19 cellular contexts compared by ENCODE assay signal in genomic region chr13:109729031-109729870, GRCh38. TPM values are rescaled to one million over a fixed set of nuclear protein-coding genes. Genes with fewer than 3 reads are reported as not detected.
DNase-seq lines count a peak whose midpoint lies in the region; ATAC-seq, FAIRE-seq and TF ChIP-seq lines count a peak whose summit lies in the region.
"Had no signal": no experiment of that assay in that cellular context is flagged by ENCODE, and none has a peak within 500 bp of the region (broad histone marks: within the 10 kb centered on the region; RNA-seq: fewer than 3 reads in every experiment).

No MANE protein-coding gene starts in this region.

- H3K27me3 ChIP-seq in bronchial epithelial cell (ENCODE audit: control insufficient read depth, insufficient read depth, low read length) (no peaks in the 10 kb centered on the region), left lung (peaks cover 0 to 27% of the 10 kb centered on the region in 2 donors)
- H3K27me3 ChIP-seq: breast epithelium had no signal

- H3K27ac ChIP-seq in left lung = no peak overlapping the region

- peaks cover 0 to 5% of the 10 kb centered on the region in 2 donors for H3K4me1 ChIP-seq in left lung
- H3K4me1 ChIP-seq: breast epithelium, HAP-1 had no signal

- ATAC-seq in left lung = peak; percentile 27
- ATAC-seq: K562; left lobe of liver; natural killer cell treated with Interleukin-12 subunit alpha and Interleukin-12 subunit beta and Interleukin-15 and Interleukin-18, amount 100 ng/mL, for 72 hours had no signal

- H3K36me3 ChIP-seq in bronchial epithelial cell (ENCODE audit: control insufficient read depth, insufficient read depth, low read length) = no peaks in the 10 kb centered on the region
- H3K36me3 ChIP-seq in left lung = no peaks in the 10 kb centered on the region
- H3K36me3 ChIP-seq: breast epithelium, HAP-1 had no signal

- H3K36me3 Mint-ChIP-seq in type B pancreatic cell = no peaks in the 10 kb centered on the region
- H3K36me3 Mint-ChIP-seq: natural killer cell treated with Interleukin-12 subunit alpha and Interleukin-12 subunit beta and Interleukin-15 and Interleukin-18, amount 100 ng/mL, for 72 hours had no signal

- peaks cover 11% of the 10 kb centered on the region for H3K27me3 Mint-ChIP-seq in type B pancreatic cell

- DNase-seq in SHP77 treated with DMSO at 0.1 percent for 48 hours (lab: John Stamatoyannopoulos, UW) = peak; percentile 42
- DNase-seq in SHP77 (lab: John Stamatoyannopoulos, UW) = no peak
- DNase-seq in bronchial epithelial cell (ENCODE audit: low read depth) = peak; percentile 8
- no peak for DNase-seq in left lung
- DNase-seq in type B pancreatic cell (ENCODE audit: extremely low spot score, unreplicated experiment) = no peak
- DNase-seq in midbrain (lab: John Stamatoyannopoulos, UW) = no peak
- no peak for DNase-seq in NCI-H1105 (lab: John Stamatoyannopoulos, UW)
- DNase-seq in NCI-H748 treated with DMSO at 0.1 percent for 48 hours (lab: John Stamatoyannopoulos, UW) = no peak
- DNase-seq: activated CD4-positive, alpha-beta T cell treated with anti-CD3 and anti-CD28 coated beads, Interleukin-2, amount 50 U/mL, for 48 hours; glutamatergic neuron; NCI-H510A; RPMI8226 had no signal

- H3K4me3 ChIP-seq in bronchial epithelial cell (ENCODE audit: low read depth, low read length) = no peak overlapping the region
- no peak overlapping the region for H3K4me3 ChIP-seq in left lung
- H3K4me3 ChIP-seq: HAP-1, K562 had no signal

- H3K9me3 ChIP-seq in left lung = no peaks in the 10 kb centered on the region
- H3K9me3 ChIP-seq: breast epithelium, HAP-1 had no signal

- TF ChIP-seq CTCF in bronchial epithelial cell (IDR thresholded peaks at IDR 0.05; ENCODE audit: insufficient read depth, low read length, severe bottlenecking) (no peak), left lung (IDR thresholded peaks at IDR 0.05) (no peak), type B pancreatic cell (conservative IDR thresholded peaks at IDR 0.05) (no peak)

- intact Hi-C loops in left lung (cut with DNase I) = no loop called here

- H3K4me3 Mint-ChIP-seq in type B pancreatic cell = no peak overlapping the region
- H3K4me3 Mint-ChIP-seq: natural killer cell treated with Interleukin-12 subunit alpha and Interleukin-12 subunit beta and Interleukin-15 and Interleukin-18, amount 100 ng/mL, for 72 hours had no signal

- H3K27ac Mint-ChIP-seq in type B pancreatic cell = peak overlapping the region; percentile 64
- H3K27ac Mint-ChIP-seq: activated T-helper 2 cell treated with anti-CD3 and anti-CD28 coated beads, Interferon-gamma antibody, Interleukin-2, Interleukin-4, amounts not matched to agents 10 μg/mL and 5 μg/mL and 100 μg/mL, durations not matched to agents 14 hours and 24 hours and 36 hours; natural killer cell treated with Interleukin-12 subunit alpha and Interleukin-12 subunit beta and Interleukin-15 and Interleukin-18, amount 100 ng/mL, for 72 hours had no signal

- no peak for FAIRE-seq in bronchial epithelial cell (lab: Jason Lieb, UNC)
- FAIRE-seq: A204.1, K562 had no signal

- H3K9me3 Mint-ChIP-seq in type B pancreatic cell = peaks cover 9% of the 10 kb centered on the region
- H3K9me3 Mint-ChIP-seq: activated T-helper 2 cell treated with anti-CD3 and anti-CD28 coated beads, Interferon-gamma antibody, Interleukin-2, Interleukin-4, amounts not matched to agents 10 μg/mL and 5 μg/mL and 100 μg/mL, durations not matched to agents 14 hours and 24 hours and 36 hours had no signal

- H3K4me1 Mint-ChIP-seq in type B pancreatic cell (ENCODE audit: unreplicated experiment) = peaks cover 17% of the 10 kb centered on the region

RNA-seq across cellular contexts. Expression of gene IRS2, which starts 57.1 kb away (rescaled TPM):
- total RNA-seq in bronchial epithelial cell (3.1 and 6.8 TPM in 2 replicates), left lung (10 to 100 TPM in 1 of 2 donors, 1 to 10 TPM in 1; 9.4 to 15.8 TPM), type B pancreatic cell (ENCODE audit: low replicate concordance) (19.4 and 30.1 TPM in 2 replicates)

Comparison
In these comparisons a context has a peak if more than half of its experiments do, and no peak if none do; other contexts are left out.
1. DNase-seq: peak in SHP77 treated with DMSO at 0.1 percent for 48 hours (single experiment) and bronchial epithelial cell (single experiment); none in SHP77 (0 of 2), left lung (0 of 2), type B pancreatic cell (single experiment), midbrain (single experiment), NCI-H1105 (single experiment) and NCI-H748 treated with DMSO at 0.1 percent for 48 hours (single experiment).